Comparison of ENCODE assay signal across 7 cellular contexts in the genomic region with DNA sequence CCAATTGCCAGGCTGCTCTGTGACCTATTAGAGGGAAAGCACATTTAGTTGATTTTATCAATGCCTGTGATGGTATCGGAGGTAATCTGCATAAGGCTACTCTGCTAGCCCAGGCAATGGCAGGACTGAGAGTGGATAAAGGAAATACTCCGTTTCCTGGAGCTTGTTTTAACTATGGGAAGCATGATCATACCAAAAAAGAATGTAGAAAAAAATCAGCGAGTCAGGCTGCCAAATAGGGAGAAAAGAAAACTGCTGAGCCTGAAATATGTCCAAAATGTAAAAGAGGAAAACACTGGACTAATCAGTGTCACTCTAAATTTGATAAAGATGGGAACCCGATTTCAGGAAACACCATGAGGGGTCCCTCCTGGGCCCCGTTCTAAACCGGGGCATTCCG. TPM values are rescaled to one million over a fixed set of nuclear protein-coding genes. Genes with fewer than 3 reads are reported as not detected.
A peak's percentile ranks its signal among the peaks of the same experiment; 100 is the strongest.
DNase-seq lines count a peak whose midpoint lies in the region; FAIRE-seq and TF ChIP-seq lines count a peak whose summit lies in the region.
"Not testable (repeated sequence)": the region's sequence is repeated elsewhere in the genome, so short reads cannot be mapped to it uniquely, and the experiment has no call there.

No MANE protein-coding gene starts in this region.

- H3K36me3 Mint-ChIP-seq in astrocyte (ENCODE audit: low read depth, unreplicated experiment) = peaks cover 26% of the 10 kb centered on the region
- H3K36me3 Mint-ChIP-seq in nephron (ENCODE audit: low read depth) = peaks cover 27% of the 10 kb centered on the region

- H3K4me1 ChIP-seq in astrocyte (ENCODE audit: insufficient read depth, low read length); fibroblast of lung (ENCODE audit: control insufficient read depth, extremely low read depth, insufficient read depth, low read length); left ventricle myocardium inferior: not testable (repeated sequence)
- peaks cover 0 to 18% (median 0%) of the 10 kb centered on the region in 4 donors for H3K4me1 ChIP-seq in tibial artery

- peak; percentile 13 for FAIRE-seq in astrocyte (lab: Jason Lieb, UNC)

- H3K9me3 Mint-ChIP-seq in astrocyte (ENCODE audit: unreplicated experiment) = peaks cover 20% of the 10 kb centered on the region
- H3K9me3 Mint-ChIP-seq in nephron = peaks cover 23% of the 10 kb centered on the region

- H3K36me3 ChIP-seq in astrocyte (ENCODE audit: insufficient read depth, low read length); fibroblast of lung (ENCODE audit: control insufficient read depth, insufficient read depth, low read length); tibial artery: not testable (repeated sequence)
- H3K36me3 ChIP-seq in left ventricle myocardium inferior = peaks cover 14% of the 10 kb centered on the region

- H3K27ac Mint-ChIP-seq in astrocyte (ENCODE audit: unreplicated experiment) = not testable (repeated sequence)
- H3K27ac Mint-ChIP-seq in nephron = peak overlapping the region; percentile 0 to 45 (median 21)

- peaks cover 13% of the 10 kb centered on the region for H3K79me2 ChIP-seq in astrocyte (ENCODE audit: insufficient read depth, low read length)
- H3K79me2 ChIP-seq in fibroblast of lung (ENCODE audit: control insufficient read depth, insufficient read depth, low read length) = not testable (repeated sequence)

- H3K9me3 ChIP-seq in astrocyte (ENCODE audit: insufficient read depth, low read depth, low read length) (peaks cover 19% of the 10 kb centered on the region), left ventricle myocardium inferior (replicated peaks) (peaks cover 22% of the 10 kb centered on the region), tibial artery (peaks cover 0 to 17% (median 0%) of the 10 kb centered on the region in 3 donors)
- H3K9me3 ChIP-seq in fibroblast of lung (ENCODE audit: control insufficient read depth, insufficient read depth, low read depth, low read length) = not testable (repeated sequence)

- not testable (repeated sequence) for H2AFZ ChIP-seq in astrocyte (ENCODE audit: low read depth, low read length)
- peak overlapping the region; percentile 8 for H2AFZ ChIP-seq in fibroblast of lung (ENCODE audit: low read length)

- H3K27me3 ChIP-seq in astrocyte (ENCODE audit: insufficient read depth, low read length); fibroblast of lung (ENCODE audit: control insufficient read depth, insufficient read depth, low read length); left ventricle myocardium inferior (ENCODE audit: low read depth); tibial artery: not testable (repeated sequence)

- DNase-seq in ELR (ENCODE audit: low read depth) (peak; percentile 31), choroid plexus epithelial cell (ENCODE audit: low read depth) (peak; percentile 35), fibroblast of lung (ENCODE audit: low read depth in 2 of 2) (peak; percentile 33)
- DNase-seq in astrocyte (ENCODE audit: low read depth); left ventricle myocardium inferior; tibial artery: not testable (repeated sequence)

- H3K4me3 ChIP-seq in astrocyte (ENCODE audit: insufficient read depth, low read depth, low read length) = not testable (repeated sequence)
- H3K4me3 ChIP-seq in choroid plexus epithelial cell (ENCODE audit: low read depth, low read length) = peak overlapping the region; percentile 40
- peak overlapping the region in 2 of 4 experiments; percentile 21 to 34 for H3K4me3 ChIP-seq in fibroblast of lung (replicated peaks in 1 of 4; ENCODE audit: control extremely low read depth in 1 of 4, insufficient read depth in 1 of 4, low read depth in 3 of 4, low read length in 4 of 4)
- peak overlapping the region; percentile 32 for H3K4me3 ChIP-seq in left ventricle myocardium inferior
- H3K4me3 ChIP-seq in tibial artery = peak overlapping the region; percentile 43 to 48

- intact Hi-C loops in left ventricle myocardium inferior (cut with micrococcal nuclease) = loop anchor here (10.0 kb wide), 1 partner anchor 311 kb away; no protein-coding TSS in a partner anchor
- intact Hi-C loops in tibial artery (cut with DNase I; ENCODE audit: low total_unique reads) = loop anchor here (10.0 kb wide), 1 partner anchor 311 kb away; no protein-coding TSS in a partner anchor

- H3K27ac ChIP-seq in astrocyte (ENCODE audit: low read depth, low read length) = peak overlapping the region; percentile 6
- H3K27ac ChIP-seq in fibroblast of lung (ENCODE audit: insufficient read depth, low read length) = not testable (repeated sequence)
- peak overlapping the region; percentile 32 for H3K27ac ChIP-seq in left ventricle myocardium inferior (replicated peaks)
- H3K27ac ChIP-seq in tibial artery = peak overlapping the region; percentile 16 to 43

- peaks cover 21% of the 10 kb centered on the region for H3K4me1 Mint-ChIP-seq in astrocyte (ENCODE audit: low read depth, unreplicated experiment)
- H3K4me1 Mint-ChIP-seq in nephron = not testable (repeated sequence)

- H3K4me2 ChIP-seq in astrocyte (ENCODE audit: low read length) = peak overlapping the region; percentile 52
- H3K4me2 ChIP-seq in fibroblast of lung (ENCODE audit: extremely low read depth, insufficient read depth, low read length) = not testable (repeated sequence)

- H3K9ac ChIP-seq in astrocyte (ENCODE audit: low read length); fibroblast of lung (ENCODE audit: insufficient read depth, low read length): not testable (repeated sequence)

- not testable (repeated sequence) for H3K4me3 Mint-ChIP-seq in astrocyte (ENCODE audit: unreplicated experiment)
- peak overlapping the region in 2 of 3 experiments; percentile 38 to 56 for H3K4me3 Mint-ChIP-seq in nephron

- not testable (repeated sequence) for H4K20me1 ChIP-seq in astrocyte (ENCODE audit: insufficient read depth, low read length); fibroblast of lung (ENCODE audit: control insufficient read depth, extremely low read depth, insufficient read depth, low read length)

- not testable (repeated sequence) for TF ChIP-seq CTCF in astrocyte (IDR thresholded peaks at IDR 0.05; ENCODE audit: insufficient read depth, low read depth, low read length); choroid plexus epithelial cell (conservative IDR thresholded peaks at IDR 0.05; ENCODE audit: low read depth, low read length); fibroblast of lung (conservative IDR thresholded peaks at IDR 0.05 in 1 of 2, IDR thresholded peaks at IDR 0.05 in 1 of 2; ENCODE audit: low read depth in 1 of 2, low read length in 2 of 2); left ventricle myocardium inferior (IDR thresholded peaks at IDR 0.05; ENCODE audit: borderline replicate concordance); nephron (IDR thresholded peaks at IDR 0.05; ENCODE audit: unreplicated experiment in 3 of 3); tibial artery (IDR thresholded peaks at IDR 0.05)

- H3K27me3 Mint-ChIP-seq in astrocyte (ENCODE audit: low read depth, unreplicated experiment); nephron (ENCODE audit: low read depth): not testable (repeated sequence)

RNA-seq across cellular contexts. Expression of gene SPCS3, which starts 25.6 kb away (rescaled TPM):
- 207 and 225 TPM in 2 replicates for total RNA-seq in astrocyte
- total RNA-seq in fibroblast of lung = 53.4 and 72.3 TPM in 2 replicates
- polyA plus RNA-seq in fibroblast of lung = 68.2 and 84.3 TPM in 2 replicates
- polyA plus RNA-seq in fibroblast of lung (2012) = 78.8 and 93.3 TPM in 2 replicates
- polyA minus RNA-seq in fibroblast of lung (ENCODE audit: low replicate concordance) = 6.6 and 9.1 TPM in 2 replicates
- total RNA-seq in left ventricle myocardium inferior = 91.8 TPM
